10 cellular contexts compared by ENCODE assay signal in the genomic region with DNA sequence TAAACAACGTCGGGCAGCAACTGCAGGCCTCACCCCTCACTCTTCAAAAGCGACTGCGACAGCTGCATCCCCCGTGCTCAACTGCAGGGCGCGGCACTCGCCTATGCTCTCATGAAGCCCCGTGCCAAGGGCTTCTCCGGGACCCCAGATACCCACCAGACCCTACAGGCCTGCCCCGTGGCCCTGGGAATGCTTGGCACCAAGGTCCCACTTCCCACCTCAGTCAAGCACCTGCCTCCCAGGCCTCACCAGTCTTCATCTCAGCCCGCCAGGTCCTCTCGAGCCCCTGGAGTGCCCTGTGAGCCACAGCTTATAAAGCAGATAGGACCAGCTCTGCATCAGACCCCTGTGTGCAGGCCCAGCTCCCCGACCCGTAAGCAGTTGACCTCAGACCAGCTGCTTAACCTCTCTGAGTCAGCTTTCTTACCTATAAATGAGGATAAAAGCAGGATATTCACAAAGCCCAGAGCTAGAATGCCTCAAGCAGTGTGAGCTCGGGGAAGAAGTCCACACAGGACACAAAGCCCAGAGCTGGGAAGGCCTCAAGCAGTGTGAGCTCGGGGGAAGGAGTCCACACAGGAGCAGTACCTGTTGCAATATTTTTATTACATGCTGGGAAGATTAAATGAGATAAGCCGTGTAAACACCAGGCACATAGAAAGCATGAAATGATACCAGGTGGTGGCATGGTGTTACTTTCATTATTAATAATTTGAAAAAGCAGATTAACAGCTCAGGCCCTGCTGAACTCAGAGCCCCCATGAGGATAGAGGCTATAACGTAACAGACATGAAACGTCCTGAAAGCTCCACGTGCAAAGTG.
DNase-seq lines count a peak whose midpoint lies in the region; ATAC-seq, FAIRE-seq and TF ChIP-seq lines count a peak whose summit lies in the region.
"Had no signal": no experiment of that assay in that cellular context is flagged by ENCODE, and none has a peak within 500 bp of the region (broad histone marks: within the 10 kb centered on the region; RNA-seq: fewer than 3 reads in every experiment).

No MANE protein-coding gene starts in this region.

- H3K9me3 ChIP-seq in neural progenitor cell (ENCODE audit: low read depth) (no peaks in the 10 kb centered on the region), smooth muscle cell (replicated peaks; ENCODE audit: low read depth) (no peaks in the 10 kb centered on the region)

- no peak overlapping the region for H3K4me3 ChIP-seq in neural progenitor cell
- no peak overlapping the region for H3K4me3 ChIP-seq in smooth muscle cell

- H4K20me1 ChIP-seq in neural progenitor cell (ENCODE audit: low read depth) (peaks cover 97% of the 10 kb centered on the region), smooth muscle cell (ENCODE audit: low read depth) (peaks cover 90% of the 10 kb centered on the region)

- CTCF ChIA-PET in GM10248 (lab: Yijun Ruan, JAX), result interaction anchor here (0.8 to 1.2 kb wide), 5 partner anchors 8 to 86 kb away, joined by 3 read pairs; no protein-coding TSS in a partner anchor

- H3K27ac Mint-ChIP-seq in neural progenitor cell, result peak overlapping the region; percentile 82

- no peaks in the 10 kb centered on the region for H3K9me3 Mint-ChIP-seq in neural progenitor cell
- H3K9me3 Mint-ChIP-seq: activated naive CD4-positive, alpha-beta T cell treated with anti-CD3 and anti-CD28 coated beads, Interleukin-2, amount 10 ng/mL, durations not matched to agents 7 days and 5 days had no signal

- H3K9ac ChIP-seq in neural progenitor cell (no peak overlapping the region), smooth muscle cell (ENCODE audit: low read depth) (no peak overlapping the region)

- WGBS in smooth muscle cell (ENCODE audit: low lambda C conversion rate), result 86% methylated on average over 21 of the region's 21 CpGs

- H3K4me1 Mint-ChIP-seq in neural progenitor cell, result peaks cover 65% of the 10 kb centered on the region

- DNase-seq in GM10248 (ENCODE audit: extremely low spot score) (peak; percentile 46), neural progenitor cell (ENCODE audit: low spot score) (peak; percentile 32), NCI-H526 treated with DMSO at 0.1 percent for 48 hours (lab: John Stamatoyannopoulos, UW) (no peak), smooth muscle cell (lab: John Stamatoyannopoulos, UW; ENCODE audit: unreplicated experiment) (no peak), frontal cortex (ENCODE audit: low spot score in 2 of 2) (no peak)
- DNase-seq in activated CD4-positive, CD25-positive, alpha-beta regulatory T cell treated with anti-CD3 and anti-CD28 coated beads, Interleukin-2, amount 50 U/mL, for 72 hours, result peak; percentile 29
- DNase-seq: activated naive CD4-positive, alpha-beta T cell treated with anti-CD3 and anti-CD28 coated beads, Interleukin-2, amount 10 ng/mL, durations not matched to agents 7 days and 5 days; NCI-H510A had no signal

- H3K27me3 ChIP-seq in neural progenitor cell, result no peaks in the 10 kb centered on the region
- H3K27me3 ChIP-seq in smooth muscle cell (ENCODE audit: low read depth), result no peaks in the 10 kb centered on the region

- peak overlapping the region; percentile 17 for H3K4me2 ChIP-seq in neural progenitor cell
- H3K4me2 ChIP-seq in smooth muscle cell, result no peak overlapping the region

- H3K27me3 Mint-ChIP-seq in neural progenitor cell (ENCODE audit: insufficient read depth, low read depth), result no peaks in the 10 kb centered on the region

- H3K79me2 ChIP-seq in neural progenitor cell (ENCODE audit: low read depth), result peaks cover 88% of the 10 kb centered on the region
- peaks cover 55% of the 10 kb centered on the region for H3K79me2 ChIP-seq in smooth muscle cell (ENCODE audit: low read depth)

- POLR2A ChIA-PET in GM10248 (lab: Yijun Ruan, JAX), result no interaction called here

- H2AFZ ChIP-seq in neural progenitor cell (replicated peaks) (no peak overlapping the region), smooth muscle cell (ENCODE audit: low read depth) (no peak overlapping the region)

- H3K36me3 Mint-ChIP-seq in neural progenitor cell, result peaks cover 3% of the 10 kb centered on the region

- H3K36me3 ChIP-seq in neural progenitor cell, result no peaks in the 10 kb centered on the region
- no peaks in the 10 kb centered on the region for H3K36me3 ChIP-seq in smooth muscle cell (ENCODE audit: low read depth)

- FAIRE-seq in frontal cortex (lab: Jason Lieb, UNC), result no peak

- TF ChIP-seq CTCF in GM10248 (IDR thresholded peaks at IDR 0.05; ENCODE audit: control extremely low read depth, extremely low read depth, low read depth, missing control alignments) (no peak), neural progenitor cell (IDR thresholded peaks at IDR 0.05) (no peak), smooth muscle cell (IDR thresholded peaks at IDR 0.05; ENCODE audit: borderline replicate concordance, insufficient read depth, poor library complexity, severe bottlenecking) (no peak)

- ATAC-seq in GM21576 (IDR thresholded peaks at IDR 0.05; ENCODE audit: unreplicated experiment) (peak; percentile 64), HG03521 (IDR thresholded peaks at IDR 0.05; ENCODE audit: unreplicated experiment) (no peak)

- H3K4me3 Mint-ChIP-seq in neural progenitor cell, result peak overlapping the region; percentile 0
- H3K4me3 Mint-ChIP-seq: activated naive CD4-positive, alpha-beta T cell treated with anti-CD3 and anti-CD28 coated beads, Interleukin-2, amount 10 ng/mL, durations not matched to agents 7 days and 5 days had no signal

- H3K27ac ChIP-seq in neural progenitor cell (peak overlapping the region; percentile 62), smooth muscle cell (ENCODE audit: low read depth) (no peak overlapping the region)

- H3K4me1 ChIP-seq in neural progenitor cell (peaks cover 40% of the 10 kb centered on the region), smooth muscle cell (ENCODE audit: low read depth) (peaks cover 28% of the 10 kb centered on the region)

- peaks cover 5% of the 10 kb centered on the region for H3F3A ChIP-seq in neural progenitor cell (ENCODE audit: low read depth)
- no peaks in the 10 kb centered on the region for H3F3A ChIP-seq in smooth muscle cell (ENCODE audit: low read depth)

Comparison
In these comparisons a context has a peak if more than half of its experiments do, and no peak if none do; other contexts are left out.
1. DNase-seq: peak in GM10248 (single experiment), activated CD4-positive, CD25-positive, alpha-beta regulatory T cell treated with anti-CD3 and anti-CD28 coated beads, Interleukin-2, amount 50 U/mL, for 72 hours (single experiment) and neural progenitor cell (single experiment); none in NCI-H526 treated with DMSO at 0.1 percent for 48 hours (single experiment), smooth muscle cell (single experiment) and frontal cortex (0 of 2).